ENCODE assay signal across 28 cellular contexts in the genomic region with DNA sequence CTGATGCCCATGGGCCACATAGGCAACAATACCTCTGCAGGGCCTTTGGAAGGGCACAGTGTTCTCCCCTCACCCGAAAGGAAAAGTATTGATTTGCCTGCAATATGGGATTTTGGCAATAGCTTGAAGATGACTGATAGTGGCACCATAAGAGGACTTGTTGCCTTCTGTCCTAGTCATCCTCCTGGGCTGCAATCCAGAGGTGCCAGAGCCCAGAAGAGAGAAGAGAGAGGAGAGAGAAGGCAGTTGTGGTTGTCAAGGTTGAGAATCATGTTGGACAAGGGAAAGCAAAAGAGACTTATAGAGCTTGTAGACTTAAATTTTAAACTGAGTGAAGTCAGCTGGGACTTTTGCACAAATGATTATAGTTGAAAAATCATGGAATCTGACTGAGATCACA. TPM values are rescaled to one million over a fixed set of nuclear protein-coding genes. Genes with fewer than 3 reads are reported as not detected.
"Had no signal": no experiment of that assay in that cellular context is flagged by ENCODE, and none has a peak within 500 bp of the region (broad histone marks: within the 10 kb centered on the region; RNA-seq: fewer than 3 reads in every experiment).

No MANE protein-coding gene starts in this region.

- H3K27me3 ChIP-seq: heart right ventricle, stomach, suprapubic skin, tibial nerve had no signal

- ATAC-seq: activated naive CD8-positive, alpha-beta T cell treated with anti-CD3 and anti-CD28 coated beads, Interleukin-2, amount 50 U/mL, for 24 hours; activated T-cell treated with anti-CD3 and anti-CD28 coated beads, Interleukin-2, amount 50 U/mL, for 72 hours; esophagus mucosa; lower lobe of right lung; mucosa of descending colon; sciatic nerve; stimulated activated memory B cell treated with anti-CD40 and anti-IgM and Interleukin-4, amounts not matched to agents 10 μg/mL and 1 μg/mL and 100 μg/mL, for 72 hours; T-helper 17 cell had no signal

- H3K4me1 Mint-ChIP-seq: activated naive CD4-positive, alpha-beta T cell treated with anti-CD3 and anti-CD28 coated beads, Interleukin-2, amount 10 ng/mL, durations not matched to agents 7 days and 5 days; activated naive CD8-positive, alpha-beta T cell treated with anti-CD3 and anti-CD28 coated beads, Interleukin-2, amount 50 U/mL, for 24 hours; stimulated activated memory B cell treated with anti-CD40 and anti-IgM and Interleukin-4, amounts not matched to agents 10 μg/mL and 1 μg/mL and 100 μg/mL, for 72 hours; T-helper 17 cell had no signal

- H3K27ac ChIP-seq: heart right ventricle, lower lobe of right lung, stomach, suprapubic skin, tibial nerve had no signal

- H3K36me3 ChIP-seq: heart right ventricle, lower lobe of right lung, stomach, suprapubic skin, tibial nerve had no signal

- H3K36me3 Mint-ChIP-seq: activated CD4-positive, alpha-beta memory T cell treated with anti-CD3 and anti-CD28 coated beads for 36 hours; activated naive CD4-positive, alpha-beta T cell treated with anti-CD3 and anti-CD28 coated beads, Interleukin-2, amount 10 ng/mL, durations not matched to agents 7 days and 5 days; stimulated activated memory B cell treated with anti-CD40 and anti-IgM and Interleukin-4, amounts not matched to agents 10 μg/mL and 1 μg/mL and 100 μg/mL, for 72 hours had no signal

- H3K9me3 ChIP-seq: heart right ventricle, lower lobe of right lung, mucosa of descending colon, stomach, suprapubic skin, tibial nerve had no signal

- H3K27me3 Mint-ChIP-seq: activated CD4-positive, alpha-beta memory T cell treated with anti-CD3 and anti-CD28 coated beads for 36 hours; activated naive CD4-positive, alpha-beta T cell treated with anti-CD3 and anti-CD28 coated beads, Interleukin-2, amount 10 ng/mL, durations not matched to agents 7 days and 5 days; activated naive CD8-positive, alpha-beta T cell treated with anti-CD3 and anti-CD28 coated beads, Interleukin-2, amount 50 U/mL, for 24 hours; stimulated activated memory B cell treated with anti-CD40 and anti-IgM and Interleukin-4, amounts not matched to agents 10 μg/mL and 1 μg/mL and 100 μg/mL, for 72 hours; T-helper 17 cell had no signal

- H3K4me3 ChIP-seq: heart right ventricle, lower lobe of right lung, mucosa of descending colon, smooth muscle cell, stomach, suprapubic skin, tibial nerve had no signal

- H3K4me1 ChIP-seq: heart right ventricle, lower lobe of right lung, stomach, suprapubic skin, tibial nerve had no signal

- H3K4me3 Mint-ChIP-seq: activated CD4-positive, alpha-beta memory T cell treated with anti-CD3 and anti-CD28 coated beads for 36 hours; activated naive CD4-positive, alpha-beta T cell treated with anti-CD3 and anti-CD28 coated beads, Interleukin-2, amount 10 ng/mL, durations not matched to agents 7 days and 5 days; activated naive CD8-positive, alpha-beta T cell treated with anti-CD3 and anti-CD28 coated beads, Interleukin-2, amount 50 U/mL, for 24 hours; activated T-cell treated with anti-CD3 and anti-CD28 coated beads, Interleukin-2, amount 50 U/mL, for 72 hours; nephron progenitor cell; stimulated activated memory B cell treated with anti-CD40 and anti-IgM and Interleukin-4, amounts not matched to agents 10 μg/mL and 1 μg/mL and 100 μg/mL, for 72 hours; T-helper 17 cell had no signal

- H3K9me3 Mint-ChIP-seq: activated naive CD4-positive, alpha-beta T cell treated with anti-CD3 and anti-CD28 coated beads, Interleukin-2, amount 10 ng/mL, durations not matched to agents 7 days and 5 days; activated naive CD8-positive, alpha-beta T cell treated with anti-CD3 and anti-CD28 coated beads, Interleukin-2, amount 50 U/mL, for 24 hours; activated T-cell treated with anti-CD3 and anti-CD28 coated beads, Interleukin-2, amount 50 U/mL, for 72 hours; nephron progenitor cell had no signal

- H3K27ac Mint-ChIP-seq: activated CD4-positive, alpha-beta memory T cell treated with anti-CD3 and anti-CD28 coated beads for 36 hours; activated naive CD4-positive, alpha-beta T cell treated with anti-CD3 and anti-CD28 coated beads, Interleukin-2, amount 10 ng/mL, durations not matched to agents 7 days and 5 days; activated naive CD8-positive, alpha-beta T cell treated with anti-CD3 and anti-CD28 coated beads, Interleukin-2, amount 50 U/mL, for 24 hours; activated T-cell treated with anti-CD3 and anti-CD28 coated beads, Interleukin-2, amount 50 U/mL, for 72 hours; nephron progenitor cell; stimulated activated memory B cell treated with anti-CD40 and anti-IgM and Interleukin-4, amounts not matched to agents 10 μg/mL and 1 μg/mL and 100 μg/mL, for 72 hours; T-helper 17 cell had no signal

- DNase-seq: activated CD4-positive, alpha-beta memory T cell treated with anti-CD3 and anti-CD28 coated beads for 36 hours; activated CD4-positive, alpha-beta T cell treated with anti-CD3 and anti-CD28 coated beads for 48 hours; activated effector memory CD4-positive, alpha-beta T cell treated with anti-CD3 and anti-CD28 coated beads, Interleukin-2, amount 50 U/mL, for 16 hours; activated naive CD4-positive, alpha-beta T cell treated with anti-CD3 and anti-CD28 coated beads, Interleukin-2, amount 10 ng/mL, durations not matched to agents 7 days and 5 days; activated naive CD8-positive, alpha-beta T cell treated with anti-CD3 and anti-CD28 coated beads, Interleukin-2, amount 50 U/mL, for 24 hours; activated T-cell treated with anti-CD3 and anti-CD28 coated beads, Interleukin-2, amount 50 U/mL, for 72 hours; central memory CD4-positive, alpha-beta T cell; dermis blood vessel endothelial cell; effector memory CD4-positive, alpha-beta T cell; heart right ventricle; lower lobe of right lung; mesendoderm; mucosa of descending colon; nephron progenitor cell; occipital lobe; stimulated activated CD4-positive, alpha-beta T cell treated with anti-CD3 and anti-CD28 coated beads, Interleukin-15, amount 100 ng/mL, for 24 hours; stomach; T-helper 17 cell had no signal

- H3K4me2 ChIP-seq: smooth muscle cell had no signal

RNA-seq across cellular contexts. Expression of a gene that starts 14.6 kb away (rescaled TPM):
- total RNA-seq: activated CD4-positive, alpha-beta memory T cell treated with anti-CD3 and anti-CD28 coated beads for 36 hours; activated T-cell treated with anti-CD3 and anti-CD28 coated beads, Interleukin-2, amount 50 U/mL, for 72 hours; dermis blood vessel endothelial cell; endothelial cell of umbilical vein; esophagus mucosa; heart right ventricle; lower lobe of right lung; mucosa of descending colon; occipital lobe; posterior vena cava; renal cortical epithelial cell; sciatic nerve; smooth muscle cell; stomach; suprapubic skin; T-helper 17 cell had no signal
- polyA plus RNA-seq: endothelial cell of umbilical vein, heart right ventricle, keratinocyte, smooth muscle cell, stomach had no signal
